ENCODE assay signal across 9 cellular contexts in genomic region chr9:114696814-114697544, GRCh38. TPM values are rescaled to one million over a fixed set of nuclear protein-coding genes. Genes with fewer than 3 reads are reported as not detected.
DNase-seq lines count a peak whose midpoint lies in the region; ATAC-seq, FAIRE-seq and TF ChIP-seq lines count a peak whose summit lies in the region.
"Had no signal": no experiment of that assay in that cellular context is flagged by ENCODE, and none has a peak within 500 bp of the region (broad histone marks: within the 10 kb centered on the region; RNA-seq: fewer than 3 reads in every experiment).

No MANE protein-coding gene starts in this region.

- H3K4me3 Mint-ChIP-seq in neural progenitor cell, result no peak overlapping the region

- no peaks in the 10 kb centered on the region for H3K4me1 ChIP-seq in neuronal stem cell (ENCODE audit: control insufficient read depth in 2 of 2, insufficient read depth in 1 of 2, low read depth in 1 of 2, low read length in 2 of 2)
- H3K4me1 ChIP-seq in neural progenitor cell, result no peaks in the 10 kb centered on the region

- H2AFZ ChIP-seq in neuronal stem cell (ENCODE audit: low read length) (no peak overlapping the region), neural progenitor cell (replicated peaks) (no peak overlapping the region)

- no peak overlapping the region for H3K14ac ChIP-seq in neuronal stem cell (ENCODE audit: low read length)

- DNase-seq in GM13976 (ENCODE audit: low spot score), result peak; percentile 66
- DNase-seq in RCC 7860 (ENCODE audit: low spot score), result peak; percentile 26
- DNase-seq in fibroblast of the aortic adventitia (ENCODE audit: low read depth), result peak; percentile 16
- no peak for DNase-seq in SHP77 (lab: John Stamatoyannopoulos, UW)
- DNase-seq in neuronal stem cell (ENCODE audit: low spot score), result no peak
- DNase-seq in neural progenitor cell (ENCODE audit: low spot score), result no peak
- no peak for DNase-seq in SKM-1 treated with dmso at 0.1 percent for 144 hours (lab: John Stamatoyannopoulos, UW; ENCODE audit: unreplicated experiment)

- H3F3A ChIP-seq in neural progenitor cell (ENCODE audit: low read depth), result no peaks in the 10 kb centered on the region

- no peak overlapping the region for H3K18ac ChIP-seq in neuronal stem cell (ENCODE audit: low read length)

- no CpG with 5 or more reads among the region's 7 CpGs for WGBS in neuronal stem cell (ENCODE audit: extremely low coverage in 2 of 2, insufficient read length in 2 of 2, insufficient replicate concordance in 1 of 2), 2 donors

- no peak overlapping the region for H2AK5ac ChIP-seq in neuronal stem cell (ENCODE audit: low read depth, low read length)

- H4K20me1 ChIP-seq in neural progenitor cell (ENCODE audit: low read depth), result no peaks in the 10 kb centered on the region

- H3K27ac ChIP-seq in neuronal stem cell (replicated peaks; ENCODE audit: low read length) (no peak overlapping the region), neural progenitor cell (no peak overlapping the region)

- no peak overlapping the region for H3K4ac ChIP-seq in neuronal stem cell (ENCODE audit: low read length)

- H3K79me1 ChIP-seq in neuronal stem cell (ENCODE audit: low read depth, low read length), result no peaks in the 10 kb centered on the region

- ATAC-seq in GM21825 (IDR thresholded peaks at IDR 0.05; ENCODE audit: unreplicated experiment), result peak; percentile 64

- TF ChIP-seq CTCF in GM13976 (IDR thresholded peaks at IDR 0.05; ENCODE audit: borderline replicate concordance, control extremely low read depth, extremely low read depth, insufficient read depth, missing control alignments), result no peak
- no peak for TF ChIP-seq CTCF in fibroblast of the aortic adventitia (IDR thresholded peaks at IDR 0.05; ENCODE audit: insufficient read depth, low read length)
- TF ChIP-seq CTCF in neural progenitor cell (IDR thresholded peaks at IDR 0.05), result no peak

- in situ Hi-C loops in GM13976 (cut with MboI; ENCODE audit: low sequenced_read_pairs, unreplicated experiment), result loop anchor here (25.0 kb wide), 1 partner anchor 815 kb away; no protein-coding TSS in a partner anchor

- H3K23ac ChIP-seq in neuronal stem cell (ENCODE audit: low read depth, low read length, poor library complexity), result no peak overlapping the region

- no peak overlapping the region for H2BK120ac ChIP-seq in neuronal stem cell (ENCODE audit: low read depth, low read length)

- no peaks in the 10 kb centered on the region for H3K27me3 ChIP-seq in neuronal stem cell (ENCODE audit: control insufficient read depth in 3 of 3, insufficient read depth in 3 of 3, low read depth in 1 of 3, low read length in 3 of 3)
- H3K27me3 ChIP-seq in neural progenitor cell, result no peaks in the 10 kb centered on the region

- peaks cover 6% of the 10 kb centered on the region for H3K27me3 Mint-ChIP-seq in neural progenitor cell (ENCODE audit: insufficient read depth, low read depth)

- H2BK5ac ChIP-seq in neuronal stem cell (ENCODE audit: low read length), result no peak overlapping the region

- no peaks in the 10 kb centered on the region for H3K79me2 ChIP-seq in neural progenitor cell (ENCODE audit: low read depth)

- H3K9me3 ChIP-seq in neuronal stem cell (replicated peaks in 1 of 2; ENCODE audit: control insufficient read depth in 2 of 2, insufficient read depth in 1 of 2, low read depth in 1 of 2, low read length in 2 of 2) (no peaks in the 10 kb centered on the region), neural progenitor cell (ENCODE audit: low read depth) (no peaks in the 10 kb centered on the region)

- no peak overlapping the region for H3K9ac ChIP-seq in neuronal stem cell (ENCODE audit: low read depth, low read length, poor library complexity)
- H3K9ac ChIP-seq in neural progenitor cell, result no peak overlapping the region

- H4K8ac ChIP-seq in neuronal stem cell (ENCODE audit: low read depth, low read length), result no peak overlapping the region

- H2BK15ac ChIP-seq in neuronal stem cell (ENCODE audit: low read length), result no peak overlapping the region

- peak; percentile 55 for FAIRE-seq in RCC 7860 (lab: Jason Lieb, UNC)

- H4K91ac ChIP-seq in neuronal stem cell (ENCODE audit: low read depth, low read length, poor library complexity), result no peak overlapping the region

- H3K4me1 Mint-ChIP-seq in neural progenitor cell, result no peaks in the 10 kb centered on the region

- no peaks in the 10 kb centered on the region for H3K36me3 ChIP-seq in neuronal stem cell (replicated peaks in 1 of 2; ENCODE audit: control insufficient read depth in 2 of 2, insufficient read depth in 2 of 2, low read length in 2 of 2)
- H3K36me3 ChIP-seq in neural progenitor cell, result no peaks in the 10 kb centered on the region

- H2BK12ac ChIP-seq in neuronal stem cell (ENCODE audit: low read length), result no peak overlapping the region

- no peak overlapping the region for H3K27ac Mint-ChIP-seq in neural progenitor cell

- H3K4me2 ChIP-seq in neuronal stem cell (ENCODE audit: insufficient read depth, low read length, poor library complexity, severe bottlenecking) (no peak overlapping the region), neural progenitor cell (no peak overlapping the region)

- H3K9me3 Mint-ChIP-seq in neural progenitor cell, result peaks cover 5% of the 10 kb centered on the region

- H3K36me3 Mint-ChIP-seq in neural progenitor cell, result no peaks in the 10 kb centered on the region

- no peak overlapping the region for H3K4me3 ChIP-seq in fibroblast of the aortic adventitia (ENCODE audit: low read depth, low read length)
- no peak overlapping the region for H3K4me3 ChIP-seq in neuronal stem cell (ENCODE audit: low read length in 2 of 2)
- H3K4me3 ChIP-seq in neural progenitor cell, result no peak overlapping the region
- H3K4me3 ChIP-seq: skin epidermis had no signal

RNA-seq across cellular contexts. Expression of gene TEX48, which starts 15.0 kb away (rescaled TPM):
- total RNA-seq in fibroblast of the aortic adventitia (ENCODE audit: low replicate concordance) (not detected in 2 replicates), neural progenitor cell (ENCODE audit: low replicate concordance) (not detected in 2 replicates)
- polyA plus RNA-seq in neuronal stem cell (2013, experiment 1 of 2), result not detected
- not detected for polyA plus RNA-seq in neuronal stem cell (2013, experiment 2 of 2)

RNA-seq across cellular contexts. Expression of gene TEX53, which starts 39.4 kb away (rescaled TPM):
- total RNA-seq in fibroblast of the aortic adventitia (ENCODE audit: low replicate concordance) (not detected in 2 replicates), neural progenitor cell (ENCODE audit: low replicate concordance) (not detected in 2 replicates)
- not detected for polyA plus RNA-seq in neuronal stem cell (2013, experiment 1 of 2)
- not detected for polyA plus RNA-seq in neuronal stem cell (2013, experiment 2 of 2)

Comparison
In these comparisons a context has a peak if more than half of its experiments do, and no peak if none do; other contexts are left out.
1. DNase-seq: peak in GM13976 (single experiment), RCC 7860 (single experiment) and fibroblast of the aortic adventitia (single experiment); none in SHP77 (0 of 2), neuronal stem cell (single experiment), neural progenitor cell (single experiment) and SKM-1 treated with dmso at 0.1 percent for 144 hours (single experiment).